In genomic region chr3:196631655-196632032, GRCh38 we compare ENCODE assay signal across 8 cellular contexts. TPM values are rescaled to one million over a fixed set of nuclear protein-coding genes. Genes with fewer than 3 reads are reported as not detected.
DNase-seq lines count a peak whose midpoint lies in the region; ATAC-seq, FAIRE-seq and TF ChIP-seq lines count a peak whose summit lies in the region.

No MANE protein-coding gene starts in this region.

- H3K4me1 ChIP-seq in keratinocyte (ENCODE audit: control insufficient read depth, extremely low read depth, insufficient read depth, low read length) = peaks cover 12% of the 10 kb centered on the region
- H3K4me1 ChIP-seq in thymus (ENCODE audit: control insufficient read depth, insufficient read depth, low read length) = peaks cover 30% of the 10 kb centered on the region

- H3K9me3 ChIP-seq in keratinocyte (ENCODE audit: control insufficient read depth, low read depth, low read length) = no peaks in the 10 kb centered on the region
- no peaks in the 10 kb centered on the region for H3K9me3 ChIP-seq in thymus (ENCODE audit: control insufficient read depth)

- no peaks in the 10 kb centered on the region for H3K9me1 ChIP-seq in keratinocyte (ENCODE audit: control insufficient read depth, extremely low read depth, insufficient read depth, low read length)

- H3K36me3 ChIP-seq in keratinocyte (ENCODE audit: control insufficient read depth in 2 of 2, extremely low read depth in 1 of 2, insufficient read depth in 2 of 2, low read length in 2 of 2) (no peaks in the 10 kb centered on the region), thymus (ENCODE audit: control insufficient read depth, insufficient read depth) (no peaks in the 10 kb centered on the region)

- H4K20me1 ChIP-seq in keratinocyte (ENCODE audit: control insufficient read depth, extremely low read depth, insufficient read depth, low read length) = no peaks in the 10 kb centered on the region

- FAIRE-seq in keratinocyte (lab: Jason Lieb, UNC) = no peak

- H3K27me3 Mint-ChIP-seq in activated naive CD8-positive, alpha-beta T cell = no peaks in the 10 kb centered on the region

- no peaks in the 10 kb centered on the region for H3K79me2 ChIP-seq in keratinocyte (ENCODE audit: control insufficient read depth, insufficient read depth, low read length)

- no peak for TF ChIP-seq CTCF in keratinocyte (optimal IDR thresholded peaks at IDR 0.05 in 1 of 3, IDR thresholded peaks at IDR 0.05 in 1 of 3, conservative IDR thresholded peaks at IDR 0.05 in 1 of 3; ENCODE audit: extremely low read depth in 1 of 3, insufficient read depth in 2 of 3, low read length in 3 of 3)

- H3K27ac Mint-ChIP-seq in activated naive CD8-positive, alpha-beta T cell = peak overlapping the region; percentile 94

- 1% methylated on average over 5 of the region's 5 CpGs for WGBS in thymus

- H3K4me3 ChIP-seq in keratinocyte (ENCODE audit: control insufficient read depth in 2 of 3, extremely low read depth in 1 of 3, insufficient read depth in 2 of 3, low read depth in 1 of 3, low read length in 3 of 3) = peak overlapping the region; percentile 62 to 92 (median 86)
- peak overlapping the region; percentile 51 for H3K4me3 ChIP-seq in thymus (ENCODE audit: low read length)

- peak; percentile 4 for ATAC-seq in HG03354 (IDR thresholded peaks at IDR 0.05; ENCODE audit: poor library complexity, severe bottlenecking, unreplicated experiment)

- dilution Hi-C loops in keratinocyte (cut with MboI; ENCODE audit: extremely low pct_ligation_motif_present, low sequenced_read_pairs) = no loop called here

- peaks cover 44% of the 10 kb centered on the region for H3K4me1 Mint-ChIP-seq in activated naive CD8-positive, alpha-beta T cell (ENCODE audit: low read depth)

- peak overlapping the region; percentile 91 for H3K4me3 Mint-ChIP-seq in activated naive CD8-positive, alpha-beta T cell

- peaks cover 3% of the 10 kb centered on the region for H3K27me3 ChIP-seq in keratinocyte (ENCODE audit: control insufficient read depth, extremely low read depth, insufficient read depth, low read length)
- no peaks in the 10 kb centered on the region for H3K27me3 ChIP-seq in thymus (ENCODE audit: control insufficient read depth, insufficient read depth)

- H3K9me3 Mint-ChIP-seq in activated naive CD8-positive, alpha-beta T cell (ENCODE audit: low read depth) = no peaks in the 10 kb centered on the region

- H3K36me3 Mint-ChIP-seq in activated naive CD8-positive, alpha-beta T cell = no peaks in the 10 kb centered on the region

- peak overlapping the region; percentile 98 for H2AFZ ChIP-seq in keratinocyte (ENCODE audit: control insufficient read depth, low read length)

- peak overlapping the region; percentile 97 for H3K4me2 ChIP-seq in keratinocyte (ENCODE audit: control insufficient read depth, extremely low read depth, insufficient read depth, low read depth, low read length)

- H3K27ac ChIP-seq in keratinocyte (ENCODE audit: control insufficient read depth, insufficient read depth, low read length) (peak overlapping the region; percentile 71), thymus (ENCODE audit: low read depth) (peak overlapping the region; percentile 92)

- DNase-seq in AML-193 (lab: John Stamatoyannopoulos, UW) (peak; percentile 56 to 63), keratinocyte (ENCODE audit: low read depth, low spot score) (no peak), cerebellar cortex (ENCODE audit: low spot score) (no peak), NCI-H2029 (lab: John Stamatoyannopoulos, UW) (no peak), cerebellar nuclear complex (lab: John Stamatoyannopoulos, UW) (no peak)

- H3K9ac ChIP-seq in keratinocyte (ENCODE audit: control insufficient read depth, extremely low read depth, insufficient read depth, low read length) = peak overlapping the region; percentile 79

RNA-seq across cellular contexts. Expression of gene NRROS, which starts 7.8 kb away (rescaled TPM):
- polyA plus RNA-seq in keratinocyte (0.02 to 0.05 TPM (median 0.03 TPM) in 3 replicates), thymus (5.2 TPM)
- polyA plus RNA-seq in keratinocyte (2011; ENCODE audit: low read depth) = not detected
- 0.04 and 0.05 TPM in 2 replicates for polyA plus RNA-seq in keratinocyte (2011; cell fraction: cytosol; rRNA removed)
- 0.09 and 0.16 TPM in 2 replicates for polyA plus RNA-seq in keratinocyte (2011; cell fraction: nucleus; rRNA removed)
- polyA plus RNA-seq in keratinocyte (2012; ENCODE audit: low replicate concordance) = 0.07 TPM in 1 of 2 replicates, not detected in the other
- not detected in 3 replicates for polyA minus RNA-seq in keratinocyte
- polyA minus RNA-seq in keratinocyte (2011; cell fraction: cytosol; rRNA and poly(A)+ RNA removed) = not detected
- polyA minus RNA-seq in keratinocyte (2011; cell fraction: nucleus; rRNA and poly(A)+ RNA removed) = not detected in 2 replicates

Comparison
In these comparisons a context has a peak if more than half of its experiments do, and no peak if none do; other contexts are left out.
1. DNase-seq: peak in AML-193 (2 of 2); none in keratinocyte (single experiment), cerebellar cortex (single experiment), NCI-H2029 (single experiment) and cerebellar nuclear complex (0 of 2).